21 cellular contexts compared by ENCODE assay signal in genomic region chr19:4679416-4679815, GRCh38.
"Had no signal": no experiment of that assay in that cellular context is flagged by ENCODE, and none has a peak within 500 bp of the region (broad histone marks: within the 10 kb centered on the region; RNA-seq: fewer than 3 reads in every experiment).

No MANE protein-coding gene starts in this region.

- H3K4me1 Mint-ChIP-seq: activated CD4-positive, alpha-beta T cell treated with anti-CD3 and anti-CD28 coated beads, Interleukin-2, amount 10 ng/mL, durations not matched to agents 24 days and 14 days; activated naive CD4-positive, alpha-beta T cell treated with anti-CD3 and anti-CD28 coated beads, Interleukin-2, amount 10 ng/mL, durations not matched to agents 7 days and 5 days; central memory CD8-positive, alpha-beta T cell; immature natural killer cell; stimulated activated effector memory CD8-positive, alpha-beta T cell treated with anti-CD3 and anti-CD28 coated beads, Interleukin-12 subunit alpha, Interleukin-12 subunit beta, amount 100 ng/mL, for 72 hours had no signal

- H3K4me3 ChIP-seq: ascending aorta, coronary artery, heart left ventricle, left ventricle myocardium inferior, thoracic aorta, upper lobe of right lung had no signal

- DNase-seq: activated CD4-positive, alpha-beta T cell treated with anti-CD3 and anti-CD28 coated beads, Interleukin-2, amount 10 ng/mL, durations not matched to agents 24 days and 14 days; activated T-cell treated with anti-CD3 and anti-CD28 coated beads, Interleukin-2, amount 50 U/mL, for 4 hours; foreskin melanocyte; kidney glomerular epithelial cell; left ventricle myocardium inferior; occipital lobe; posterior cingulate gyrus; small intestine; T-helper 1 cell; T-helper 9 cell; upper lobe of right lung had no signal

- H3K9me3 Mint-ChIP-seq: activated CD4-positive, alpha-beta T cell treated with anti-CD3 and anti-CD28 coated beads, Interleukin-2, amount 10 ng/mL, durations not matched to agents 24 days and 14 days; activated CD8-positive, alpha-beta T cell treated with anti-CD3 and anti-CD28 coated beads for 36 hours; activated naive CD4-positive, alpha-beta T cell treated with anti-CD3 and anti-CD28 coated beads, Interleukin-2, amount 10 ng/mL, durations not matched to agents 7 days and 5 days; activated T-cell treated with anti-CD3 and anti-CD28 coated beads, Interleukin-2, amount 50 U/mL, for 4 hours; central memory CD8-positive, alpha-beta T cell; immature natural killer cell; nephron progenitor cell; stimulated activated effector memory CD8-positive, alpha-beta T cell treated with anti-CD3 and anti-CD28 coated beads, Interleukin-12 subunit alpha, Interleukin-12 subunit beta, amount 100 ng/mL, for 72 hours had no signal

- H3K4me1 ChIP-seq: ascending aorta, upper lobe of right lung had no signal

- H3K9me3 ChIP-seq: ascending aorta, heart left ventricle, left ventricle myocardium inferior, thoracic aorta, upper lobe of right lung had no signal

- H3K27ac Mint-ChIP-seq: activated CD4-positive, alpha-beta T cell treated with anti-CD3 and anti-CD28 coated beads, Interleukin-2, amount 10 ng/mL, durations not matched to agents 24 days and 14 days; activated CD8-positive, alpha-beta T cell treated with anti-CD3 and anti-CD28 coated beads for 36 hours; activated naive CD4-positive, alpha-beta T cell treated with anti-CD3 and anti-CD28 coated beads, Interleukin-2, amount 10 ng/mL, durations not matched to agents 7 days and 5 days; immature natural killer cell; stimulated activated effector memory CD8-positive, alpha-beta T cell treated with anti-CD3 and anti-CD28 coated beads, Interleukin-12 subunit alpha, Interleukin-12 subunit beta, amount 100 ng/mL, for 72 hours had no signal

- H3K4me3 Mint-ChIP-seq: activated CD4-positive, alpha-beta T cell treated with anti-CD3 and anti-CD28 coated beads, Interleukin-2, amount 10 ng/mL, durations not matched to agents 24 days and 14 days; activated CD8-positive, alpha-beta T cell treated with anti-CD3 and anti-CD28 coated beads for 36 hours; activated naive CD4-positive, alpha-beta T cell treated with anti-CD3 and anti-CD28 coated beads, Interleukin-2, amount 10 ng/mL, durations not matched to agents 7 days and 5 days; activated T-cell treated with anti-CD3 and anti-CD28 coated beads, Interleukin-2, amount 50 U/mL, for 4 hours; central memory CD8-positive, alpha-beta T cell; immature natural killer cell; nephron progenitor cell; stimulated activated effector memory CD8-positive, alpha-beta T cell treated with anti-CD3 and anti-CD28 coated beads, Interleukin-12 subunit alpha, Interleukin-12 subunit beta, amount 100 ng/mL, for 72 hours had no signal

- H3K27me3 ChIP-seq: ascending aorta, heart left ventricle, upper lobe of right lung had no signal

- H3K27me3 Mint-ChIP-seq: activated CD4-positive, alpha-beta T cell treated with anti-CD3 and anti-CD28 coated beads, Interleukin-2, amount 10 ng/mL, durations not matched to agents 24 days and 14 days; activated CD8-positive, alpha-beta T cell treated with anti-CD3 and anti-CD28 coated beads for 36 hours; activated naive CD4-positive, alpha-beta T cell treated with anti-CD3 and anti-CD28 coated beads, Interleukin-2, amount 10 ng/mL, durations not matched to agents 7 days and 5 days; central memory CD8-positive, alpha-beta T cell had no signal

- H3K27ac ChIP-seq: ascending aorta, coronary artery, left ventricle myocardium inferior, thoracic aorta, upper lobe of right lung had no signal
